In genomic region chr14:77036484-77037337, GRCh38 we compare ENCODE assay signal across 9 cellular contexts. TPM values are rescaled to one million over a fixed set of nuclear protein-coding genes. Genes with fewer than 3 reads are reported as not detected.
DNase-seq lines count a peak whose midpoint lies in the region; ATAC-seq and TF ChIP-seq lines count a peak whose summit lies in the region.
"Had no signal": no experiment of that assay in that cellular context is flagged by ENCODE, and none has a peak within 500 bp of the region (broad histone marks: within the 10 kb centered on the region; RNA-seq: fewer than 3 reads in every experiment).

No MANE protein-coding gene starts in this region.

- DNase-seq in NCI-H510A treated with DMSO at 0.1 percent for 48 hours (lab: John Stamatoyannopoulos, UW) (peak; percentile 39), NCI-H510A (lab: John Stamatoyannopoulos, UW) (no peak), OCI-LY7 (ENCODE audit: low spot score) (peak; percentile 64), fibroblast of the aortic adventitia (ENCODE audit: low read depth) (peak; percentile 37), COLO829 (ENCODE audit: low spot score) (no peak), MG63 (no peak)
- DNase-seq in stimulated activated naive B cell treated with anti-CD40 and anti-IgM and Interleukin-4, amounts not matched to agents 10 μg/mL and 1 μg/mL and 100 μg/mL, for 72 hours = no peak
- DNase-seq: activated CD4-positive, CD25-positive, alpha-beta regulatory T cell treated with anti-CD3 and anti-CD28 coated beads, Interleukin-2, amount 50 U/mL, for 72 hours had no signal

- peaks cover 7% of the 10 kb centered on the region; the same call in 1 of the 2 replicates for H3K79me2 ChIP-seq in OCI-LY7 (ENCODE audit: insufficient read depth, low read depth, low read length)

- H4K20me1 ChIP-seq in OCI-LY7 (ENCODE audit: insufficient read depth, low read length) = no peaks in the 10 kb centered on the region

- H3K9me3 ChIP-seq in OCI-LY7 (ENCODE audit: low read length) (no peaks in the 10 kb centered on the region), MG63 (no peaks in the 10 kb centered on the region)

- H3K4me3 ChIP-seq in OCI-LY7 (ENCODE audit: low read depth, low read length, poor library complexity, severe bottlenecking) = no peak overlapping the region
- H3K4me3 ChIP-seq in fibroblast of the aortic adventitia (ENCODE audit: low read depth, low read length) = no peak overlapping the region
- no peak overlapping the region for H3K4me3 ChIP-seq in MG63

- no peaks in the 10 kb centered on the region for H3K27me3 Mint-ChIP-seq in stimulated activated naive B cell treated with anti-CD40 and anti-IgM and Interleukin-4, amounts not matched to agents 10 μg/mL and 1 μg/mL and 100 μg/mL, for 72 hours

- no peaks in the 10 kb centered on the region for H3K27me3 ChIP-seq in MG63

- peak overlapping the region; percentile 35 for H2AFZ ChIP-seq in OCI-LY7 (ENCODE audit: low read length)

- H3K4me1 Mint-ChIP-seq in stimulated activated naive B cell treated with anti-CD40 and anti-IgM and Interleukin-4, amounts not matched to agents 10 μg/mL and 1 μg/mL and 100 μg/mL, for 72 hours = peaks cover 55 to 92% of the 10 kb centered on the region in 2 donors

- H3K9me2 ChIP-seq in OCI-LY7 (ENCODE audit: insufficient read depth, low read length) = no peaks in the 10 kb centered on the region

- peaks cover 0 to 1% of the 10 kb centered on the region in 2 donors for H3K36me3 Mint-ChIP-seq in stimulated activated naive B cell treated with anti-CD40 and anti-IgM and Interleukin-4, amounts not matched to agents 10 μg/mL and 1 μg/mL and 100 μg/mL, for 72 hours

- peak overlapping the region; percentile 43 for H3K4me2 ChIP-seq in OCI-LY7 (ENCODE audit: low read length)

- peak overlapping the region; percentile 17 to 56 for H3K4me3 Mint-ChIP-seq in stimulated activated naive B cell treated with anti-CD40 and anti-IgM and Interleukin-4, amounts not matched to agents 10 μg/mL and 1 μg/mL and 100 μg/mL, for 72 hours

- TF ChIP-seq CTCF in OCI-LY7 (conservative IDR thresholded peaks at IDR 0.05; ENCODE audit: low read length) (no peak), fibroblast of the aortic adventitia (IDR thresholded peaks at IDR 0.05; ENCODE audit: insufficient read depth, low read length) (no peak)

- no peaks in the 10 kb centered on the region for H3K9me3 Mint-ChIP-seq in stimulated activated naive B cell treated with anti-CD40 and anti-IgM and Interleukin-4, amounts not matched to agents 10 μg/mL and 1 μg/mL and 100 μg/mL, for 72 hours

- peaks cover 92% of the 10 kb centered on the region for H3K4me1 ChIP-seq in OCI-LY7 (ENCODE audit: insufficient read depth, low read length, poor library complexity, severe bottlenecking)

- intact Hi-C loops in OCI-LY7 (cut with micrococcal nuclease; ENCODE audit: unreplicated experiment) = loop anchor here (10.0 kb wide), 2 partner anchors 338 to 558 kb away; partner anchors contain the start of genes SAMD15 and TMED8

- POLR2A ChIA-PET in OCI-LY7 (lab: Charles Lee) = interaction anchor here (0.8 to 3.3 kb wide), 5 partner anchors 8 to 85 kb away, joined by 3 to 10 read pairs (median 3); partner anchors contain the start of gene IRF2BPL

- H3K27ac Mint-ChIP-seq in stimulated activated naive B cell treated with anti-CD40 and anti-IgM and Interleukin-4, amounts not matched to agents 10 μg/mL and 1 μg/mL and 100 μg/mL, for 72 hours = peak overlapping the region; percentile 70

- no peak for ATAC-seq in stimulated activated naive B cell treated with anti-CD40 and anti-IgM and Interleukin-4, amounts not matched to agents 10 μg/mL and 1 μg/mL and 100 μg/mL, for 72 hours (replicated peaks)
- ATAC-seq in HG02973 (IDR thresholded peaks at IDR 0.05; ENCODE audit: unreplicated experiment) = no peak

- BruUV-seq in OCI-LY7 (replicated peaks; lab: Mats Ljungman, UMichigan) = no TSS peak

- no peaks in the 10 kb centered on the region for H3K36me3 ChIP-seq in OCI-LY7 (ENCODE audit: insufficient read depth, low read length)
- no peaks in the 10 kb centered on the region for H3K36me3 ChIP-seq in MG63

- H3K27ac ChIP-seq in OCI-LY7 (ENCODE audit: low read depth, low read length, poor library complexity, severe bottlenecking) = peak overlapping the region; percentile 75

- CTCF ChIA-PET in OCI-LY7 (lab: Charles Lee; ENCODE audit: unreplicated experiment) = no interaction called here

RNA-seq across cellular contexts. Expression of gene IRF2BPL, which starts 8.2 kb away (rescaled TPM):
- total RNA-seq in OCI-LY7 (2014; rRNA removed; shearing (Covaris generic)) = 18.8 and 25.8 TPM in 2 replicates
- total RNA-seq in OCI-LY7 (2022) (23.7 and 23.8 TPM in 2 replicates), fibroblast of the aortic adventitia (ENCODE audit: low replicate concordance) (21.6 and 25.8 TPM in 2 replicates)
- total RNA-seq in MG63 (2014; rRNA removed; shearing (Covaris generic); ENCODE audit: low replicate concordance) = 18.1 and 34.9 TPM in 2 replicates

Comparison
In these comparisons a context has a peak if more than half of its experiments do, and no peak if none do; other contexts are left out.
1. DNase-seq: peak in NCI-H510A treated with DMSO at 0.1 percent for 48 hours (single experiment), OCI-LY7 (single experiment) and fibroblast of the aortic adventitia (single experiment); none in NCI-H510A (single experiment), stimulated activated naive B cell treated with anti-CD40 and anti-IgM and Interleukin-4, amounts not matched to agents 10 μg/mL and 1 μg/mL and 100 μg/mL, for 72 hours (single experiment), COLO829 (single experiment) and MG63 (single experiment).